Comparison of ENCODE assay signal across 24 cellular contexts in the genomic region with DNA sequence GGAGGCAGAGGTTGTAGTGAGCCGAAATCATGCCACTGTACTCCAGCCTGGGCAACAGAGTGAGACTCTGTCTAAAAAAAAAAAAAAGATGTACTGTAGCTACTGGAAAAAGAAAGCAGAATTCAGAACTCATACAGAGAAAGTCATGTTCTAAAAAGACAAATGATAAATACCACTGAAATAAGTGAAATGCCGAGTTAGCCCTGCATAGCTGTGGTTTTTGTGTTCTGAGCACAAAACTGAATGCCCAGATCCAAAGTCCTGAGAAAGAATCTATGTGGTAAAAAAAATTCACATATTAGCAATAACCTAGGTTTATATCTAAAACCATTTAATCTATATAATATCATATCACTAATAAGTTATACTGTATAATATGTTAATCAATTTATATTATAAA. TPM values are rescaled to one million over a fixed set of nuclear protein-coding genes. Genes with fewer than 3 reads are reported as not detected.
DNase-seq lines count a peak whose midpoint lies in the region; ATAC-seq, FAIRE-seq and TF ChIP-seq lines count a peak whose summit lies in the region.
"Had no signal": no experiment of that assay in that cellular context is flagged by ENCODE, and none has a peak within 500 bp of the region (broad histone marks: within the 10 kb centered on the region; RNA-seq: fewer than 3 reads in every experiment).

No MANE protein-coding gene starts in this region.

- no peak overlapping the region for H3K4me3 ChIP-seq in astrocyte (ENCODE audit: insufficient read depth, low read depth, low read length)
- H3K4me3 ChIP-seq in choroid plexus epithelial cell (ENCODE audit: low read depth, low read length), result no peak overlapping the region
- H3K4me3 ChIP-seq: A549, BLaER1 had no signal

- peaks cover 2% of the 10 kb centered on the region for H3K9me3 Mint-ChIP-seq in astrocyte (ENCODE audit: unreplicated experiment)

- H3K4me1 Mint-ChIP-seq in astrocyte (ENCODE audit: low read depth, unreplicated experiment), result peaks cover 11% of the 10 kb centered on the region
- H3K4me1 Mint-ChIP-seq: CD4-positive, CD25-positive, alpha-beta regulatory T cell had no signal

- no peak overlapping the region for H3K9ac ChIP-seq in astrocyte (ENCODE audit: low read length)
- H3K9ac ChIP-seq: BLaER1 had no signal

- FAIRE-seq in astrocyte (lab: Jason Lieb, UNC), result no peak
- FAIRE-seq in urothelium cell line (lab: Jason Lieb, UNC), result no peak
- FAIRE-seq: A549, H1 had no signal

- no peaks in the 10 kb centered on the region for H3K4me1 ChIP-seq in astrocyte (ENCODE audit: insufficient read depth, low read length)
- H3K4me1 ChIP-seq: A549, BLaER1 had no signal

- ATAC-seq in HG03521 (IDR thresholded peaks at IDR 0.05; ENCODE audit: unreplicated experiment) (no peak), GM18520 (IDR thresholded peaks at IDR 0.05; ENCODE audit: unreplicated experiment) (no peak)
- ATAC-seq: A549 had no signal

- no peaks in the 10 kb centered on the region for H3K27me3 ChIP-seq in astrocyte (ENCODE audit: insufficient read depth, low read length)
- H3K27me3 ChIP-seq: BLaER1 had no signal

- no peaks in the 10 kb centered on the region for H3K9me3 ChIP-seq in astrocyte (ENCODE audit: insufficient read depth, low read depth, low read length)
- H3K9me3 ChIP-seq: A549 had no signal

- peak overlapping the region; percentile 49 for H3K27ac Mint-ChIP-seq in astrocyte (ENCODE audit: unreplicated experiment)
- H3K27ac Mint-ChIP-seq: CD4-positive, CD25-positive, alpha-beta regulatory T cell had no signal

- TF ChIP-seq CTCF in astrocyte (IDR thresholded peaks at IDR 0.05; ENCODE audit: insufficient read depth, low read depth, low read length) (no peak), choroid plexus epithelial cell (conservative IDR thresholded peaks at IDR 0.05; ENCODE audit: low read depth, low read length) (no peak)

- H3K27me3 Mint-ChIP-seq in astrocyte (ENCODE audit: low read depth, unreplicated experiment), result no peaks in the 10 kb centered on the region

- H3K4me2 ChIP-seq in astrocyte (ENCODE audit: low read length), result no peak overlapping the region
- H3K4me2 ChIP-seq: A549, BLaER1 had no signal

- H2AFZ ChIP-seq in astrocyte (ENCODE audit: low read depth, low read length), result no peak overlapping the region

- DNase-seq in AG20443 (ENCODE audit: low spot score), result peak; percentile 48
- DNase-seq in astrocyte (ENCODE audit: low read depth), result peak; percentile 64
- peak; percentile 70 for DNase-seq in choroid plexus epithelial cell (ENCODE audit: low read depth)
- no peak for DNase-seq in urothelium cell line (ENCODE audit: low spot score)
- no peak for DNase-seq in SK-N-DZ (ENCODE audit: low spot score)
- DNase-seq: CD4-positive, CD25-positive, alpha-beta regulatory T cell; DMS153; DND-41; HCEC 1CT; NCI-H1092; NCI-H1417 treated with DMSO at 0.1 percent for 48 hours; NCI-H1694 treated with DMSO at 0.1 percent for 48 hours; NCI-H2081; NCI-H2227 treated with DMSO at 0.1 percent for 48 hours; NCI-H526 treated with DMSO at 0.1 percent for 48 hours; Right ventricle myocardium superior; RPMI8226 had no signal

- no peak overlapping the region for H3K27ac ChIP-seq in astrocyte (ENCODE audit: low read depth, low read length)
- H3K27ac ChIP-seq: A549, BLaER1, HL-60 had no signal

- H3K36me3 ChIP-seq in astrocyte (ENCODE audit: insufficient read depth, low read length), result no peaks in the 10 kb centered on the region
- H3K36me3 ChIP-seq: BLaER1 had no signal

- no peaks in the 10 kb centered on the region for H4K20me1 ChIP-seq in astrocyte (ENCODE audit: insufficient read depth, low read length)
- H4K20me1 ChIP-seq: BLaER1 had no signal

- H3K79me2 ChIP-seq in astrocyte (ENCODE audit: insufficient read depth, low read length), result no peaks in the 10 kb centered on the region

- H3K36me3 Mint-ChIP-seq in astrocyte (ENCODE audit: low read depth, unreplicated experiment), result no peaks in the 10 kb centered on the region
- H3K36me3 Mint-ChIP-seq: CD4-positive, CD25-positive, alpha-beta regulatory T cell had no signal

- no peak overlapping the region for H3K4me3 Mint-ChIP-seq in astrocyte (ENCODE audit: unreplicated experiment)
- H3K4me3 Mint-ChIP-seq: CD4-positive, CD25-positive, alpha-beta regulatory T cell had no signal

RNA-seq across cellular contexts. Expression of gene HECW1, which starts 29.4 kb away (rescaled TPM):
- total RNA-seq in astrocyte, result 2.3 and 3.3 TPM in 2 replicates
- 1.9 and 7.7 TPM in 2 replicates for polyA plus RNA-seq in SK-N-DZ (2014; cell fraction: cytosol; rRNA removed)
- 3.7 and 6.7 TPM in 2 replicates for polyA plus RNA-seq in SK-N-DZ (2014; cell fraction: nucleus; rRNA removed)
- total RNA-seq: Right ventricle myocardium superior, SK-MEL-5 had no signal

Comparison
In these comparisons a context has a peak if more than half of its experiments do, and no peak if none do; other contexts are left out.
1. DNase-seq: peak in AG20443 (single experiment), astrocyte (single experiment) and choroid plexus epithelial cell (single experiment); none in urothelium cell line (single experiment) and SK-N-DZ (single experiment).